8 cellular contexts compared by ENCODE assay signal in the genomic region with DNA sequence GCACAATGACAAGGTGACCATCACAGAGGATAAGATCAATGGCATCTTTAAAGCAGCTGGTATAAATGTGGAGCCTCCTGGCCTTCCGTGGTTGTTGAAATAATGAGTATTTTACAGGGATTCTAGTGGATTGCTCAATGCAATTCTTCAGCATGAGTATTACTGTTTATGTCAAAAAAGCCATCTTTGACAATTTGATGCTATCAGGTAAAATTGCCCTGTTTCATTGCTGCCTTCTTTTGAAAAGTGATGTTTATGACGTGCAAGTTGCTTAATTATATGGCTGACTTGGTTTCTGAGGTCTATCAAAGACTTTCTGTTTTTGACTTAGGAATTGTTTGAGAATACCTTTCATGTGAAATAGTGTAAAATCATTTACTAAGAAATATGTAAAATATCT.
"Had no signal": no experiment of that assay in that cellular context is flagged by ENCODE, and none has a peak within 500 bp of the region (broad histone marks: within the 10 kb centered on the region; RNA-seq: fewer than 3 reads in every experiment).

No MANE protein-coding gene starts in this region.

- H3K4me3 ChIP-seq: GM12878 had no signal

- DNase-seq: GDM1, GF-D8 had no signal

- FAIRE-seq: G401.6, GM12878, GM12891, GM12892, GM18507, GM19239 had no signal
